In the genomic region with DNA sequence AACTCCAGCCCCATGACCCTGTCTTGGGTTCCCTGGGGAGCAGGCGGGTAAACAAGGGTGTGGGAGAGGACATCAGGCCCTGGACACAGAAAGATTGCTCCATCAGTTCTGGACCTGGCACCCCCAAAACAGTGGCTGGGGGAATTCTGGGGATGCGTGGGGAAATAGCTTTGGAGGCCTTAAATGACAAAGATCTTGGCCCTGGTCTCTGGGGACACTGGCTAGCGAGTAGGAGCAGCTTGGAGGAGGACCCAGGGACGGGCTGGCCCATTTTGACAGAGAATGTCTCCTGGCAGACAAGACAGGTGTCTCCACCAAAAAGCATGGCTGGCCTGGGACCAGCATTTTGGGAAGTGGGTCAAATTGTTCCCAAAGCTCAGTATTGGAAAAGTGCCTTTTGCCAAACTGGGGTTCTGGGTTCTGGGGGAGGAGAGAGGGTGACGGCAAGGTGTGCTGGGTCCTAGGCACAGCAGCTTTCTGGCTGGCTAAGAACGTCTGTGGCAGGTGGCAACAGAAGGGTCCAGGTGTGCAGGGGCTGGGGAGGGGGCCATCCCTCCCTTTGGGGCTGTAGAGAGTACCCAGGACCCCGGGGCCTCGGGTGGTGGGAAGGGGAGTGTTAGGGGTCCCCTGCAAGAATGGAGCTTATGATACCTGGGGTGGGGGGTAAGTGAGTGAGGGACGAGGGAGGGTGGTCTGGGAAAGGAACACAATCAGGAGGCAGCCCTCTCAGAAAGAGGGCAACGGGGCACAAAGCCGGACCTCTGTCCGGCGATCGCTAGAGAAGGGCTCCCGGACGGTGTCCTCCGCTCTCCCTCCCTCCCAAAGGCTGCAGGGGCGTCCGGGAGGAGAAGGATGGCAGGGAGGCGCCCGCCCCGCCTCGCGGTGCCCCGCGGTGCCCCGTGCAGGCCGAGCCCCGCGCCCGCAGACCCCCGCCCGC, we compare ENCODE assay signal across 8 cellular contexts. TPM values are rescaled to one million over a fixed set of nuclear protein-coding genes. Genes with fewer than 3 reads are reported as not detected.
DNase-seq lines count a peak whose midpoint lies in the region; ATAC-seq and TF ChIP-seq lines count a peak whose summit lies in the region.

No MANE protein-coding gene starts in this region.

- H3K79me1 ChIP-seq in mesenchymal stem cell (replicated peaks; ENCODE audit: low read length, poor library complexity, severe bottlenecking) = no peaks in the 10 kb centered on the region

- peak overlapping the region in 1 of 2 experiments; percentile 80 for H3K14ac ChIP-seq in mesenchymal stem cell (ENCODE audit: low read length in 2 of 2)

- H3K4me1 ChIP-seq in mesenchymal stem cell (ENCODE audit: control insufficient read depth, insufficient read depth, low read depth, low read length) (peaks cover 29% of the 10 kb centered on the region), upper lobe of right lung (peaks cover 43% of the 10 kb centered on the region)

- no peak overlapping the region for H2AK5ac ChIP-seq in mesenchymal stem cell (ENCODE audit: low read length, severe bottlenecking)

- H3K36me3 ChIP-seq in brain microvascular endothelial cell (replicated peaks) (no peaks in the 10 kb centered on the region), mesenchymal stem cell (ENCODE audit: control insufficient read depth in 1 of 2, insufficient read depth in 2 of 2, low read depth in 1 of 2, low read length in 2 of 2) (no peaks in the 10 kb centered on the region), upper lobe of right lung (no peaks in the 10 kb centered on the region)

- peak overlapping the region in 1 of 2 experiments; percentile 74 for H3K23ac ChIP-seq in mesenchymal stem cell (ENCODE audit: low read length in 2 of 2)

- H3K4me3 ChIP-seq in GM12864 (ENCODE audit: low read depth, low read length) (peak overlapping the region; percentile 52), brain microvascular endothelial cell (ENCODE audit: low read depth, low read length) (peak overlapping the region; percentile 64), mesenchymal stem cell (ENCODE audit: insufficient read depth in 1 of 2, low read depth in 1 of 2, low read length in 2 of 2) (peak overlapping the region; percentile 78 to 83), upper lobe of right lung (peak overlapping the region; percentile 78)

- H3K9ac ChIP-seq in mesenchymal stem cell (ENCODE audit: low read length) = peak overlapping the region; percentile 82

- in situ Hi-C loops in brain microvascular endothelial cell (cut with HindIII; ENCODE audit: low pct_ligation_motif_present, low sequenced_read_pairs) = no loop called here

- peak overlapping the region; percentile 65 to 84 for H2BK12ac ChIP-seq in mesenchymal stem cell (ENCODE audit: low read length in 2 of 2)

- peak overlapping the region; percentile 27 to 69 for H3K4ac ChIP-seq in mesenchymal stem cell (ENCODE audit: low read depth in 1 of 2, low read length in 2 of 2)

- H2BK15ac ChIP-seq in mesenchymal stem cell (ENCODE audit: low read depth, poor library complexity, severe bottlenecking) = peak overlapping the region; percentile 82

- H3K27ac ChIP-seq in brain microvascular endothelial cell = no peak overlapping the region
- H3K27ac ChIP-seq in mesenchymal stem cell (ENCODE audit: low read length, poor library complexity, severe bottlenecking) = peak overlapping the region; percentile 5
- peak overlapping the region; percentile 79 for H3K27ac ChIP-seq in upper lobe of right lung

- peak overlapping the region; percentile 67 to 84 for H3K18ac ChIP-seq in mesenchymal stem cell (ENCODE audit: low read depth in 1 of 2, low read length in 2 of 2)

- peak overlapping the region; percentile 21 for H4K8ac ChIP-seq in mesenchymal stem cell (ENCODE audit: low read length)

- intact Hi-C loops in upper lobe of right lung (cut with DNase I) = no loop called here

- ATAC-seq in HG03095 (IDR thresholded peaks at IDR 0.05; ENCODE audit: unreplicated experiment) (peak; percentile 23), upper lobe of right lung (peak; percentile 3)

- H3K9me3 ChIP-seq in mesenchymal stem cell (ENCODE audit: control insufficient read depth, low read length) (no peaks in the 10 kb centered on the region), upper lobe of right lung (no peaks in the 10 kb centered on the region)

- H4K91ac ChIP-seq in mesenchymal stem cell (ENCODE audit: low read length) = no peak overlapping the region

- TF ChIP-seq CTCF in GM12864 (IDR thresholded peaks at IDR 0.05; ENCODE audit: low read depth, low read length, missing control alignments) (no peak), brain microvascular endothelial cell (IDR thresholded peaks at IDR 0.05; ENCODE audit: low read depth, low read length, missing control alignments) (no peak), upper lobe of right lung (IDR thresholded peaks at IDR 0.05) (no peak), GM20000 (IDR thresholded peaks at IDR 0.05; ENCODE audit: extremely low read depth, missing control alignments) (no peak)

- 38% methylated on average over 6 of the region's 33 CpGs for WGBS in mesenchymal stem cell

- peak overlapping the region; percentile 81 for H3K4me2 ChIP-seq in mesenchymal stem cell (ENCODE audit: low read length, poor library complexity, severe bottlenecking)

- DNase-seq in GM12864 (ENCODE audit: low read depth) (no peak), brain microvascular endothelial cell (no peak), mesenchymal stem cell (no peak), upper lobe of right lung (no peak), Ammon's horn (ENCODE audit: low spot score) (no peak), GM20000 (ENCODE audit: low spot score) (no peak), SIG-M5 treated with dmso at 0.1 percent for 504 hours (lab: John Stamatoyannopoulos, UW; ENCODE audit: unreplicated experiment) (no peak)

- H2BK120ac ChIP-seq in mesenchymal stem cell (ENCODE audit: low read depth, low read length) = peak overlapping the region; percentile 65

- H2AFZ ChIP-seq in mesenchymal stem cell (ENCODE audit: low read depth, low read length) = no peak overlapping the region

- H3K27me3 ChIP-seq in brain microvascular endothelial cell (replicated peaks) (no peaks in the 10 kb centered on the region), mesenchymal stem cell (ENCODE audit: control insufficient read depth in 1 of 2, insufficient read depth in 1 of 2, low read length in 2 of 2) (peaks cover 0 to 9% of the 10 kb centered on the region in 2 experiments), upper lobe of right lung (no peaks in the 10 kb centered on the region)

- H2BK5ac ChIP-seq in mesenchymal stem cell (ENCODE audit: low read depth, low read length, poor library complexity, severe bottlenecking) = peak overlapping the region; percentile 71

RNA-seq across cellular contexts. Expression of a gene that starts 0.6 kb away (rescaled TPM):
- polyA plus RNA-seq in mesenchymal stem cell (2013, experiment 1 of 2) = 12.5 TPM
- 14.3 TPM for polyA plus RNA-seq in mesenchymal stem cell (2013, experiment 2 of 2)
- 24.2 TPM for total RNA-seq in upper lobe of right lung
